14 cellular contexts compared by ENCODE assay signal in genomic region chr1:182248721-182249120, GRCh38.
DNase-seq lines count a peak whose midpoint lies in the region; ATAC-seq and TF ChIP-seq lines count a peak whose summit lies in the region.
"Had no signal": no experiment of that assay in that cellular context is flagged by ENCODE, and none has a peak within 500 bp of the region (broad histone marks: within the 10 kb centered on the region; RNA-seq: fewer than 3 reads in every experiment).

No MANE protein-coding gene starts in this region.

- ATAC-seq in GM18519 (IDR thresholded peaks at IDR 0.05; ENCODE audit: low FRiP score, unreplicated experiment) (peak; percentile 8), GM19438 (IDR thresholded peaks at IDR 0.05; ENCODE audit: low read depth, unreplicated experiment) (peak; percentile 31), HG03097 (IDR thresholded peaks at IDR 0.05; ENCODE audit: low FRiP score, unreplicated experiment) (peak; percentile 23), left colon (peak; percentile 2), GM18505 (IDR thresholded peaks at IDR 0.05; ENCODE audit: unreplicated experiment) (no peak), HG03469 (IDR thresholded peaks at IDR 0.05; ENCODE audit: unreplicated experiment) (no peak)
- ATAC-seq: heart right ventricle had no signal

- intact Hi-C loops in left colon (cut with DNase I, micrococcal nuclease): no loop called here

- no peak for TF ChIP-seq POLR2A in GM18505 (IDR thresholded peaks at IDR 0.05; ENCODE audit: borderline replicate concordance, extremely low read depth, insufficient read depth, insufficient read length)

- DNase-seq in left colon: no peak
- no peak for DNase-seq in Ammon's horn (ENCODE audit: low spot score)
- DNase-seq: activated CD4-positive, alpha-beta T cell treated with anti-CD3 and anti-CD28 coated beads, Interleukin-2, amount 10 ng/mL, durations not matched to agents 7 days and 5 days; Calu3; GOT3; heart right ventricle; NCI-H526 treated with DMSO at 0.1 percent for 48 hours; ovary; Right ventricle myocardium superior had no signal

Comparison
In these comparisons a context has a peak if more than half of its experiments do, and no peak if none do; other contexts are left out.
1. ATAC-seq: peak in GM18519 (single experiment), GM19438 (single experiment), HG03097 (single experiment) and left colon (single experiment); none in GM18505 (single experiment) and HG03469 (single experiment).